Comparison of ENCODE assay signal across 18 cellular contexts in genomic region chrX:23790147-23790497, GRCh38.
"Had no signal": no experiment of that assay in that cellular context is flagged by ENCODE, and none has a peak within 500 bp of the region (broad histone marks: within the 10 kb centered on the region; RNA-seq: fewer than 3 reads in every experiment).

No MANE protein-coding gene starts in this region.

- H3K4me3 ChIP-seq: esophagus squamous epithelium, smooth muscle cell had no signal

- H3K36me3 ChIP-seq: WERI-Rb-1 had no signal

- DNase-seq: activated CD4-positive, alpha-beta memory T cell treated with anti-CD3 and anti-CD28 coated beads for 36 hours; activated CD4-positive, alpha-beta T cell treated with anti-CD3 and anti-CD28 coated beads for 36 hours; activated CD8-positive, alpha-beta memory T cell treated with anti-CD3 and anti-CD28 coated beads, Interleukin-2, amount 10 ng/mL, durations not matched to agents 7 days and 5 days; activated gamma-delta T cell; activated T-cell treated with anti-CD3 and anti-CD28 coated beads, Interleukin-2, amount 50 U/mL, for 1 hour; cortex of kidney; effector CD4-positive, alpha-beta T cell; esophagus squamous epithelium; kidney glomerular epithelial cell; mesendoderm; posterior cingulate gyrus; stimulated activated CD4-positive, alpha-beta T cell treated with anti-CD3 and anti-CD28 coated beads, Interleukin-4, amount 100 ng/mL, for 4 hours; stimulated activated CD8-positive, alpha-beta memory T cell treated with anti-CD3 and anti-CD28 coated beads, Interleukin-4, amount 100 ng/mL, for 48 hours; stimulated activated naive CD4-positive, alpha-beta T cell treated with Interleukin-2 at 50 U/mL for 16 hours; T-helper 17 cell; WERI-Rb-1 had no signal

- H3K27ac ChIP-seq: esophagus squamous epithelium, WERI-Rb-1 had no signal

- H3K4me2 ChIP-seq: smooth muscle cell had no signal

- H3K27me3 Mint-ChIP-seq: activated CD4-positive, alpha-beta memory T cell treated with anti-CD3 and anti-CD28 coated beads for 36 hours; activated CD4-positive, alpha-beta T cell treated with anti-CD3 and anti-CD28 coated beads for 36 hours; activated CD8-positive, alpha-beta memory T cell treated with anti-CD3 and anti-CD28 coated beads, Interleukin-2, amount 10 ng/mL, durations not matched to agents 7 days and 5 days; activated naive CD8-positive, alpha-beta T cell; T-helper 17 cell had no signal

- H3K27me3 ChIP-seq: esophagus squamous epithelium had no signal

- H3K4me3 Mint-ChIP-seq: activated CD4-positive, alpha-beta memory T cell treated with anti-CD3 and anti-CD28 coated beads for 36 hours; activated CD4-positive, alpha-beta T cell treated with anti-CD3 and anti-CD28 coated beads for 36 hours; activated CD8-positive, alpha-beta memory T cell treated with anti-CD3 and anti-CD28 coated beads, Interleukin-2, amount 10 ng/mL, durations not matched to agents 7 days and 5 days; activated naive CD8-positive, alpha-beta T cell; T-helper 17 cell had no signal

- H3K9me3 ChIP-seq: esophagus squamous epithelium had no signal

- ATAC-seq: activated CD4-positive, alpha-beta T cell treated with anti-CD3 and anti-CD28 coated beads for 36 hours; activated CD8-positive, alpha-beta memory T cell treated with anti-CD3 and anti-CD28 coated beads, Interleukin-2, amount 10 ng/mL, durations not matched to agents 7 days and 5 days; T-helper 17 cell had no signal

- H3K9me3 Mint-ChIP-seq: activated CD4-positive, alpha-beta memory T cell treated with anti-CD3 and anti-CD28 coated beads for 36 hours had no signal

- H3K27ac Mint-ChIP-seq: activated CD4-positive, alpha-beta memory T cell treated with anti-CD3 and anti-CD28 coated beads for 36 hours; activated CD4-positive, alpha-beta T cell treated with anti-CD3 and anti-CD28 coated beads for 36 hours; activated CD8-positive, alpha-beta memory T cell treated with anti-CD3 and anti-CD28 coated beads, Interleukin-2, amount 10 ng/mL, durations not matched to agents 7 days and 5 days; activated naive CD8-positive, alpha-beta T cell; T-helper 17 cell had no signal
